11 cellular contexts compared by ENCODE assay signal in the genomic region with DNA sequence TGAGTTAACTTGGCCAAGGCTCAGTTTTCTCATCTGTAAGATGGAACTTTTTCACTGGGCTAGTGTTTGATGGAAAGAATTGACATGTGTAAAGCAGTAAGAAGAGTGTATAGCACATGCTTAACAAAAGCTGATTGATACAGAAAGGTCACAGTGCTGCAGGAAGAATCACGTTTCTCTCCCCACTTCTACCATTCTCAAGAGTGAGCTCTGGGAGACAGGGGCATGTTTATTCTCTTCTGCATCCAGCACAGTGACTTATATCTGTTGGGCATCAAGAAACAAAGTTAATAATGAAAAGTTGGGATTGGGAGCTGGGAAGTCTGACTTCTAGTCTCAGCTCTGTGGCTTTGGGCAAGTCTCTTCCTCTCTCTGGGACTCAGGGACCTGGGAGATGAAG.
"Had no signal": no experiment of that assay in that cellular context is flagged by ENCODE, and none has a peak within 500 bp of the region (broad histone marks: within the 10 kb centered on the region; RNA-seq: fewer than 3 reads in every experiment).

No MANE protein-coding gene starts in this region.

- H2AFZ ChIP-seq: GM23248, GM23338 had no signal

- H3K4me2 ChIP-seq: GM23338 had no signal

- ATAC-seq: GM23338, HCT116 had no signal

- H3K9me3 ChIP-seq: HAP-1 had no signal

- H3K4me3 ChIP-seq: GM23248, GM23338, HAP-1 had no signal

- H3K36me3 ChIP-seq: HAP-1 had no signal

- DNase-seq: GM23248, GOT3, H7, H9, HCEC 1CT, HFFc6 had no signal

- FAIRE-seq: H1, H54 had no signal

- H3K4me1 ChIP-seq: HAP-1 had no signal

- H3K9ac ChIP-seq: GM23248 had no signal

- H3K27ac ChIP-seq: GM23248 had no signal
